8 cellular contexts compared by ENCODE assay signal in the genomic region with DNA sequence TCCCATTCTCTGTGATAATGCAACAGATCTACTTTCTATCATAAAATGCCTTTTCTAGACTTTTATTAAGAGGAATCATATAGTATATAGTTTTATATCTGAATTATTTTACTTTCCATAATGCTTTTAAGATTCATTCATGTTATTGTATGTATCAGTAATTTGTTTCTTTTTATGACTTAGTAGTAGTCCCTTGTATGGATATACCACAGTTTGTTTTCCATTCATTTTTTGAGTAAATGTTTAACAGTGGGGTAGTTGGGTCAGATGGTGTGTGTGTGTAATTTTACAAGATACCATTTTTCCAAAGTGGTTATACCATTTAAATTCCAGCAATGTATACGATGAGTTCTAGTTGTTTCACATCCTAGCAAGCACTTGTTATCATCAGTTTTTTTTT.
"Had no signal": no experiment of that assay in that cellular context is flagged by ENCODE, and none has a peak within 500 bp of the region (broad histone marks: within the 10 kb centered on the region; RNA-seq: fewer than 3 reads in every experiment).

No MANE protein-coding gene starts in this region.

- ATAC-seq: GM12878 had no signal

- DNase-seq: GDM1, GF-D8 had no signal

- FAIRE-seq: G401.6, GM12878, GM12891, GM12892, GM18507, GM19239 had no signal

- H3K4me3 ChIP-seq: GM12878 had no signal
